Comparison of ENCODE assay signal across 2 cellular contexts in genomic region chr3:190071921-190072320, GRCh38. TPM values are rescaled to one million over a fixed set of nuclear protein-coding genes. Genes with fewer than 3 reads are reported as not detected.
"Had no signal": no experiment of that assay in that cellular context is flagged by ENCODE, and none has a peak within 500 bp of the region (broad histone marks: within the 10 kb centered on the region; RNA-seq: fewer than 3 reads in every experiment).

No MANE protein-coding gene starts in this region.

RNA-seq across cellular contexts. Expression of gene P3H2, which starts 48.8 kb away (rescaled TPM):
- total RNA-seq: HepG2 had no signal
- polyA plus RNA-seq: HepG2, IgD-negative memory B cell had no signal
